8 cellular contexts compared by ENCODE assay signal in the genomic region with DNA sequence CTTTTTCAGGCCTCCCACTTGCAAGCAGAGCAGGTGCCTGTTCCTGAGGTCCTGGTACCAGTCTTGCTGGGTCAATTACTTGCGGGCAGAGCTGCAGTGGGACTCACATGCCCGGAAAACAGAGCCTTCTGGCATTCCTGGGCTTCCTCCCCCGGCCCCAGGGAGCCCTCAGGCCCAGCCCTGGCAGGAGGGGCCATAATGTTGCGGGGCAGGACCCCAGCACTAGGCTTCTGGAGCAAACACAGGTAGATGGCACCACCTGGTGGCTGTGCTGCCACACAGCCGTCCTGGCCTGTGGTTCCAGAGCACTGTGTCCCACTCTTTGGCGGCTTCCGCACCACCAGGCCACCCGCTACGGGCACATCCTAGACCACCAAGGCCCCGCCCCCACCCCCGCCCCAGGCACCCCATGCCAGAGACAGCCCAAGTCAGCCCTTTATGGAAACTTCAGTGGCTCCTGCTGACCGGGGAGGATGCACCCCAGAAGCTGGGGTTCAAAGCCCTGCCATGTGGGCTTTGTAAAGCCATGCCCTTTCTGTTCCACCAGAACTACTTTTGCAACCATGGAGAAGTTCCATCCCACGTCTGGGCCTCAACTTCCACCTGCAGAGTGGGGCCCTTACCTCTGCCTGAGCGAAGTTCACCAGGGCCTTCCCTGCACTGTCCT. TPM values are rescaled to one million over a fixed set of nuclear protein-coding genes. Genes with fewer than 3 reads are reported as not detected.
DNase-seq lines count a peak whose midpoint lies in the region; ATAC-seq, FAIRE-seq and TF ChIP-seq lines count a peak whose summit lies in the region.
"Not testable (repeated sequence)": the region's sequence is repeated elsewhere in the genome, so short reads cannot be mapped to it uniquely, and the experiment has no call there.

No MANE protein-coding gene starts in this region.

- H3K9me3 ChIP-seq in A549, left lung: not testable (repeated sequence)

- 26% methylated on average over 11 of the region's 14 CpGs for WGBS in A549 (ENCODE audit: missing lambda C conversion rate)

- POLR2A ChIA-PET in A549 (lab: Yijun Ruan, JAX), result interaction anchor here (0.6 to 1.0 kb wide), 2 partner anchors 44 to 45 kb away, joined by 4 to 6 read pairs; a partner anchor contains a TSS

- H3K27me3 ChIP-seq in left lung, result not testable (repeated sequence)

- peak; percentile 96 for TF ChIP-seq CTCF in A549 (IDR thresholded peaks at IDR 0.05)
- peak; percentile 67 to 82 for TF ChIP-seq CTCF in left lung (IDR thresholded peaks at IDR 0.05)

- TF ChIP-seq RAD21 in A549 (conservative IDR thresholded peaks at IDR 0.05 in 1 of 2, IDR thresholded peaks at IDR 0.05 in 1 of 2), result peak; percentile 93 to 99

- H3K27ac ChIP-seq in A549, result 0 out of 6 replicates have a peak overlapping the region, but pooled peaks of 1 of the 2 experiments have one; percentile 41
- not testable (repeated sequence) for H3K27ac ChIP-seq in left lung

- TF ChIP-seq EP300 in A549 (IDR thresholded peaks at IDR 0.05), result not testable (repeated sequence)

- H3K4me3 ChIP-seq in A549, left lung: not testable (repeated sequence)

- peak; percentile 51 for FAIRE-seq in A549 (lab: Jason Lieb, UNC)
- FAIRE-seq in GM18507 (lab: Jason Lieb, UNC), result peak; percentile 77

- ATAC-seq in A549 (peak; percentile 75 to 90), left lung (peak; percentile 78)

- in situ Hi-C loops in SK-MEL-5 (cut with HindIII; ENCODE audit: low pct_unique_long_range_greater_than_20kb, low sequenced_read_pairs), result not testable (repeated sequence)

- CTCF ChIA-PET in A549 (lab: Yijun Ruan, JAX), result interaction anchor here (0.6 to 23.4 kb wide), 36 partner anchors 11 to 322 kb away, joined by 3 to 394 read pairs (median 5); a partner anchor contains a TSS

- H3K4me1 ChIP-seq in A549, left lung: not testable (repeated sequence)

- intact Hi-C loops in left lung (cut with DNase I), result loop anchor here in 1 of 2 donors (10.0 kb wide), 1 partner anchor 121 kb away; no protein-coding TSS in a partner anchor

- H3K4me2 ChIP-seq in A549, result peak overlapping the region; percentile 32; the same call in 2 of the 3 replicates

- DNase-seq in A549 (ENCODE audit: low read depth in 1 of 2, low spot score in 1 of 2) (peak; percentile 73 to 92), GM18507 (ENCODE audit: extremely low spot score, insufficient read length, low read depth) (peak; percentile 65), NAMALWA (ENCODE audit: low spot score) (peak; percentile 89), SK-MEL-5 (ENCODE audit: low read depth, low spot score) (peak; percentile 69), activated T-cell treated with anti-CD3 and anti-CD28 coated beads for 4 hours (peak; percentile 53)
- peak; percentile 54 for DNase-seq in effector CD4-positive, alpha-beta T cell
- DNase-seq in left lung, result not testable (repeated sequence)
- peak; percentile 21 to 44 for DNase-seq in stimulated activated CD4-positive, alpha-beta T cell treated with anti-CD3 and anti-CD28 coated beads, Interleukin-1b, Interleukin-23, amount 100 ng/mL, for 1 hour (ENCODE audit: low read depth in 2 of 2)

- not testable (repeated sequence) for H3K36me3 ChIP-seq in left lung

- not testable (repeated sequence) for TF ChIP-seq POLR2A in A549 (IDR thresholded peaks at IDR 0.05; ENCODE audit: low read length)

TF ChIP-seq in A549, 52 proteins besides CTCF, POLR2A, EP300 and RAD21:
- peak; percentile 90 for TF ChIP-seq SMC3 (IDR thresholded peaks at IDR 0.05)
TF ChIP-seq in A549: peak in this region for 1; not testable (repeated sequence) for 51.

RNA-seq across cellular contexts. Expression of a gene that starts 28.9 kb away (rescaled TPM):
- polyA plus RNA-seq in A549 (2011; rRNA removed), result 0.01 TPM in 2 replicates
- 0.01 and 0.03 TPM in 2 replicates for polyA plus RNA-seq in A549 (2012; cell fraction: cytosol; rRNA removed)
- polyA plus RNA-seq in A549 (2012; cell fraction: nucleus; rRNA removed), result 0.05 and 0.12 TPM in 2 replicates
- polyA plus RNA-seq in A549 (2017; fragmentation: RNase III; extraction: RNeasy Plus Mini Kit Qiagen cat#74134 plus additional on column Dnase treatment), result 0.01 to 0.06 TPM (median 0.04 TPM) in 3 replicates
- polyA minus RNA-seq in A549 (2011; rRNA and poly(A)+ RNA removed), result not detected in 2 replicates
- total RNA-seq in SK-MEL-5 (2014; rRNA removed; shearing (Covaris generic)), result 11.8 and 13.7 TPM in 2 replicates
- polyA plus RNA-seq in SK-MEL-5 (2015; cell fraction: cytosol; rRNA removed), result 15.1 and 16.9 TPM in 2 replicates
- 12.0 and 12.3 TPM in 2 replicates for polyA plus RNA-seq in SK-MEL-5 (2015; cell fraction: nucleus; rRNA removed)
- 10 to 100 TPM; 22.5 to 24.7 TPM for total RNA-seq in left lung

RNA-seq across cellular contexts. Expression of a gene that starts 36.1 kb away (rescaled TPM):
- 8.4 and 10.7 TPM in 2 replicates for polyA plus RNA-seq in A549 (2011; rRNA removed)
- polyA plus RNA-seq in A549 (2012; cell fraction: cytosol; rRNA removed), result 5.3 and 7.3 TPM in 2 replicates
- polyA plus RNA-seq in A549 (2012; cell fraction: nucleus; rRNA removed), result 9.0 and 10.2 TPM in 2 replicates
- 8.1 to 11.6 TPM (median 11.2 TPM) in 3 replicates for polyA plus RNA-seq in A549 (2017; fragmentation: RNase III; extraction: RNeasy Plus Mini Kit Qiagen cat#74134 plus additional on column Dnase treatment)
- polyA minus RNA-seq in A549 (2011; rRNA and poly(A)+ RNA removed), result 19.7 and 21.2 TPM in 2 replicates
- total RNA-seq in SK-MEL-5 (2014; rRNA removed; shearing (Covaris generic)), result 10.5 TPM in 2 replicates
- polyA plus RNA-seq in SK-MEL-5 (2015; cell fraction: cytosol; rRNA removed), result 7.6 and 13.8 TPM in 2 replicates
- polyA plus RNA-seq in SK-MEL-5 (2015; cell fraction: nucleus; rRNA removed), result 13.8 and 14.0 TPM in 2 replicates
- total RNA-seq in left lung, result 10 to 100 TPM; 21.4 to 34.7 TPM

RNA-seq across cellular contexts. Expression of a gene that starts 43.8 kb away (rescaled TPM):
- polyA plus RNA-seq in A549 (2011; rRNA removed) (80.6 and 94.7 TPM in 2 replicates), A549 (2017; fragmentation: RNase III; extraction: RNeasy Plus Mini Kit Qiagen cat#74134 plus additional on column Dnase treatment) (87.1 to 90.0 TPM (median 88.6 TPM) in 3 replicates)
- 152 and 188 TPM in 2 replicates for polyA plus RNA-seq in A549 (2012; cell fraction: cytosol; rRNA removed)
- 182 and 230 TPM in 2 replicates for polyA plus RNA-seq in A549 (2012; cell fraction: nucleus; rRNA removed)
- 24.8 and 25.0 TPM in 2 replicates for polyA minus RNA-seq in A549 (2011; rRNA and poly(A)+ RNA removed)
- 102 and 106 TPM in 2 replicates for total RNA-seq in SK-MEL-5 (2014; rRNA removed; shearing (Covaris generic))
- polyA plus RNA-seq in SK-MEL-5 (2015; cell fraction: cytosol; rRNA removed), result 115 and 135 TPM in 2 replicates
- 48.7 and 54.9 TPM in 2 replicates for polyA plus RNA-seq in SK-MEL-5 (2015; cell fraction: nucleus; rRNA removed)
- 10 to 100 TPM; 52.8 to 69.9 TPM for total RNA-seq in left lung

RNA-seq across cellular contexts. Expression of a gene that starts 58.3 kb away (rescaled TPM):
- 33.6 and 38.5 TPM in 2 replicates for polyA plus RNA-seq in A549 (2011; rRNA removed)
- polyA plus RNA-seq in A549 (2012; cell fraction: cytosol; rRNA removed), result 21.7 and 25.1 TPM in 2 replicates
- polyA plus RNA-seq in A549 (2012; cell fraction: nucleus; rRNA removed), result 11.1 and 16.7 TPM in 2 replicates
- polyA plus RNA-seq in A549 (2017; fragmentation: RNase III; extraction: RNeasy Plus Mini Kit Qiagen cat#74134 plus additional on column Dnase treatment), result 29.2 to 30.1 TPM (median 30.1 TPM) in 3 replicates
- polyA minus RNA-seq in A549 (2011; rRNA and poly(A)+ RNA removed), result 16.4 and 18.2 TPM in 2 replicates
- 35.4 and 39.2 TPM in 2 replicates for total RNA-seq in SK-MEL-5 (2014; rRNA removed; shearing (Covaris generic))
- polyA plus RNA-seq in SK-MEL-5 (2015; cell fraction: cytosol; rRNA removed), result 29.0 and 29.2 TPM in 2 replicates
- 12.7 and 18.8 TPM in 2 replicates for polyA plus RNA-seq in SK-MEL-5 (2015; cell fraction: nucleus; rRNA removed)
- total RNA-seq in left lung, result 10 to 100 TPM; 23.6 to 23.8 TPM
